Comparison of ENCODE assay signal across 31 cellular contexts in the genomic region with DNA sequence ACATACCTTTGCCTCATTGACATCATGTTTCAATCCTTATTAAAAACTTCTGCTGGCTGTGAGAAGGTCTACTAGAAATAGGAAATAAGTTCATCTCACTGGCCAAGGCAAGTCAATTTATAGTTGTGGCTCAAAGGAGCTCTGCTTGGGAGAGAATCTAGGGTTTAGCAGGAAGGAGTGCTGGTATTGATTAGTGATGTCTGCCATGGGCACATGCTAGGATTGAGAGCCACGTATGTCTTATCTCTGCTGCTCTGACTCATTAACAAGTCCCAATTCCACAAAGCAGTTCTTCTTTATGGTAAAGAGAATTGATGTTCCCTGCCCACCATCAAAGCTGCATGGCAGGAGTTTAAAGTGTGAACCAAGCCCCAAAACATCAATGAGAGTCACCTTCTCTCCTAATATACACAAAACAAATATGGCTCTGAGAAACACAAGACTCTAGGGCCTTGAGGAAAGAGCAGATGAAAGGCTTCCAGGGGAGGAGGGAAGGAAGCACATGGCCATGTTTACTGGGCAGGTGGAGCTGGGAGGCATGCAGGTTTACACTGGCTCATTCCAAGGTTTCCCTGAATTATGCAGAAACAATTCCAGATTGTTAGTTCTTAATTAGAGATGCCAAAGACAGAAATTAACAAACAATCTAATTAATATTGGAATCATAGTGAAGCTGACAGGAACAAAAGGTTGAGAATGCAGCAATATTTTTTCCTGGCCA.
"Had no signal": no experiment of that assay in that cellular context is flagged by ENCODE, and none has a peak within 500 bp of the region (broad histone marks: within the 10 kb centered on the region; RNA-seq: fewer than 3 reads in every experiment).

No MANE protein-coding gene starts in this region.

- H3K4me1 ChIP-seq: ascending aorta, Peyer's patch had no signal

- ATAC-seq: activated CD8-positive, alpha-beta T cell treated with anti-CD3 and anti-CD28 coated beads for 36 hours; activated T-cell treated with anti-CD3 and anti-CD28 coated beads, Interleukin-2, amount 50 U/mL, for 72 hours; activated T-helper 17 cell treated with anti-CD3 and anti-CD28 coated beads, Interleukin-2, amount 50 U/mL, for 72 hours; PC-3 had no signal

- H3K9me3 ChIP-seq: ascending aorta, Peyer's patch had no signal

- H3K27me3 ChIP-seq: ascending aorta, cardiac muscle cell, Peyer's patch had no signal

- H3K27ac ChIP-seq: ascending aorta, cardiac muscle cell, Peyer's patch, WERI-Rb-1 had no signal

- DNase-seq: activated CD4-positive, alpha-beta T cell treated with anti-CD3 and anti-CD28 coated beads, Interleukin-2, amount 10 ng/mL, durations not matched to agents 24 days and 14 days; activated CD4-positive, alpha-beta T cell treated with anti-CD3 and anti-CD28 coated beads, Interleukin-2, amount 50 U/mL, for 4 hours; activated CD4-positive, CD25-positive, alpha-beta regulatory T cell; activated CD8-positive, alpha-beta T cell treated with anti-CD3 and anti-CD28 coated beads for 36 hours; activated effector memory CD4-positive, alpha-beta T cell treated with anti-CD3 and anti-CD28 coated beads, Interleukin-2, amount 50 U/mL, for 16 hours; activated naive CD4-positive, alpha-beta T cell treated with Interleukin-2 at 50 U/mL for 16 hours; activated naive CD8-positive, alpha-beta T cell treated with anti-CD3 and anti-CD28 coated beads, Interleukin-2, amount 10 ng/mL, durations not matched to agents 7 days and 5 days; activated T-cell treated with anti-CD3 and anti-CD28 coated beads, Interleukin-2, amount 50 U/mL, for 1 hour; activated T-cell treated with anti-CD3 and anti-CD28 coated beads, Interleukin-2, amount 50 U/mL, for 72 hours; amygdala; Kasumi-1; KG1; MM.1S; MV-4-11; NCI-H1092; NCI-H1436 treated with DMSO at 0.1 percent for 48 hours; NCI-H1694 treated with DMSO at 0.1 percent for 48 hours; NCI-H2029; NCI-H345; NCI-H524 treated with DMSO at 0.1 percent for 48 hours; PC-3; Peyer's patch; Right ventricle myocardium superior; SW 1271; T-helper 1 cell; T-helper 2 cell; T-helper 9 cell had no signal

- H3K36me3 ChIP-seq: ascending aorta, cardiac muscle cell, Peyer's patch, WERI-Rb-1 had no signal

- H3K4me3 ChIP-seq: ascending aorta, cardiac muscle cell, Peyer's patch had no signal
